1 cellular context compared by ENCODE assay signal in genomic region chr20:62752671-62753501, GRCh38.
TF ChIP-seq lines count a peak whose summit lies in the region.

No MANE protein-coding gene starts in this region.

TF ChIP-seq in SK-N-SH treated with all-trans-retinoic acid at 6 μM for 48 hours, 23 proteins besides CTCF, POLR2A, EP300 and RAD21 (continued from another document):
- TF ChIP-seq PATZ1 (CRISPR knock-in tag; IDR thresholded peaks at IDR 0.05; ENCODE audit: borderline replicate concordance) = no peak
- TF ChIP-seq TCF4 (CRISPR knock-in tag; IDR thresholded peaks at IDR 0.05; ENCODE audit: borderline replicate concordance) = no peak
- TF ChIP-seq RARB (CRISPR knock-in tag; IDR thresholded peaks at IDR 0.05) = no peak
- TF ChIP-seq OSR1 (CRISPR knock-in tag; IDR thresholded peaks at IDR 0.05) = no peak
- TF ChIP-seq ZNF8 (CRISPR knock-in tag; IDR thresholded peaks at IDR 0.05) = no peak
- no peak for TF ChIP-seq ISL1 (CRISPR knock-in tag; IDR thresholded peaks at IDR 0.05)
- no peak for TF ChIP-seq ESRRG (CRISPR knock-in tag; IDR thresholded peaks at IDR 0.05)
- no peak for TF ChIP-seq POU6F1 (CRISPR knock-in tag; IDR thresholded peaks at IDR 0.05; ENCODE audit: borderline replicate concordance, low read depth)
- TF ChIP-seq PPARA (CRISPR knock-in tag; IDR thresholded peaks at IDR 0.05; ENCODE audit: borderline replicate concordance) = no peak
- no peak for TF ChIP-seq ZFP30 (CRISPR knock-in tag; IDR thresholded peaks at IDR 0.05)
TF ChIP-seq in SK-N-SH treated with all-trans-retinoic acid at 6 μM for 48 hours: peak in this region for 0.
